Comparison of ENCODE assay signal across 2 cellular contexts in genomic region chr22:28414017-28414416, GRCh38.
TF ChIP-seq lines count a peak whose summit lies in the region.

No MANE protein-coding gene starts in this region.

TF ChIP-seq in SK-N-SH, 30 proteins besides CTCF, POLR2A, EP300 and RAD21 (continued from another document):
- TF ChIP-seq MAX (IDR thresholded peaks at IDR 0.05; ENCODE audit: low read depth) (no peak), USF1 (IDR thresholded peaks at IDR 0.05; ENCODE audit: borderline replicate concordance, low read depth) (no peak), CHD2 (IDR thresholded peaks at IDR 0.05; ENCODE audit: low read length, partially characterized antibody) (no peak), MXI1 (IDR thresholded peaks at IDR 0.05; ENCODE audit: low read depth, low read length) (no peak), RCOR1 (IDR thresholded peaks at IDR 0.05; ENCODE audit: low read length) (no peak), RFX5 (IDR thresholded peaks at IDR 0.05; ENCODE audit: low read length) (no peak), FOSL2 (IDR thresholded peaks at IDR 0.05; ENCODE audit: borderline replicate concordance, low read depth) (no peak), JUND (IDR thresholded peaks at IDR 0.05) (no peak), PBX3 (IDR thresholded peaks at IDR 0.05) (0 out of 2 replicates have a peak, but pooled peaks have one; percentile 9), IRF3 (IDR thresholded peaks at IDR 0.05; ENCODE audit: low read depth, low read length) (no peak)

TF ChIP-seq in SK-N-SH treated with all-trans-retinoic acid at 6 μM for 48 hours, 23 proteins besides CTCF, POLR2A, EP300 and RAD21 (continued from another document):
- TF ChIP-seq ESRRG (CRISPR knock-in tag; IDR thresholded peaks at IDR 0.05), result no peak
- TF ChIP-seq ZNF70 (CRISPR knock-in tag; IDR thresholded peaks at IDR 0.05), result no peak
- no peak for TF ChIP-seq RARB (CRISPR knock-in tag; IDR thresholded peaks at IDR 0.05)
- TF ChIP-seq ZFP3 (CRISPR knock-in tag; IDR thresholded peaks at IDR 0.05), result no peak
- no peak for TF ChIP-seq POU6F1 (CRISPR knock-in tag; IDR thresholded peaks at IDR 0.05; ENCODE audit: borderline replicate concordance, low read depth)
- no peak for TF ChIP-seq GLIS3 (CRISPR knock-in tag; IDR thresholded peaks at IDR 0.05)
- no peak for TF ChIP-seq CREB5 (CRISPR knock-in tag; IDR thresholded peaks at IDR 0.05; ENCODE audit: low read depth)
- no peak for TF ChIP-seq TOX (CRISPR knock-in tag; IDR thresholded peaks at IDR 0.05; ENCODE audit: borderline replicate concordance)
- no peak for TF ChIP-seq PATZ1 (CRISPR knock-in tag; IDR thresholded peaks at IDR 0.05; ENCODE audit: borderline replicate concordance)
